ENCODE assay signal across 1 cellular context in the genomic region with DNA sequence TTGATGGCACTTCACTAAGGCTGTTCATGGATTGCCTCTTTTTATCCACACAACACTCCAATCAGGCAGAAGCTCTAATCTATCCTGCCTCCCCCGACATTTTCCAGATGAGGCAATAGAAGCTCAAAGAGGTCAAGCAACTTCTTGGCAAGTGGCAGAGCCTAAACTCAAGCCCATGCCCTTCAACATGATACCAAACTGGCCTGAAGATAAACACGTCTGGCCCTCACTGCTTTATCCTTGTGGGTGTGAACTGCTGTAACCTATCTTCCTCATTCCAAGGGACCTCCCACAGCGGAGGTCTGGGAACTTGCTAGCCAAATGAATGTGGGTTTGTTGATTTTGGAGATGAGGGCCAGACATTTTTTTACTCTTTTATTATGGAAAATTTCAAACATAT.
A peak's percentile ranks its signal among the peaks of the same experiment; 100 is the strongest.
TF ChIP-seq lines count a peak whose summit lies in the region.

No MANE protein-coding gene starts in this region.

TF ChIP-seq in IMR-90, 13 proteins besides CTCF, POLR2A, EP300 and RAD21:
- TF ChIP-seq, protein P1, sequence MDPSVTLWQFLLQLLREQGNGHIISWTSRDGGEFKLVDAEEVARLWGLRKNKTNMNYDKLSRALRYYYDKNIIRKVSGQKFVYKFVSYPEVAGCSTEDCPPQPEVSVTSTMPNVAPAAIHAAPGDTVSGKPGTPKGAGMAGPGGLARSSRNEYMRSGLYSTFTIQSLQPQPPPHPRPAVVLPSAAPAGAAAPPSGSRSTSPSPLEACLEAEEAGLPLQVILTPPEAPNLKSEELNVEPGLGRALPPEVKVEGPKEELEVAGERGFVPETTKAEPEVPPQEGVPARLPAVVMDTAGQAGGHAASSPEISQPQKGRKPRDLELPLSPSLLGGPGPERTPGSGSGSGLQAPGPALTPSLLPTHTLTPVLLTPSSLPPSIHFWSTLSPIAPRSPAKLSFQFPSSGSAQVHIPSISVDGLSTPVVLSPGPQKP (IDR thresholded peaks at IDR 0.05; ENCODE audit: borderline replicate concordance, low read depth, low read length), result no peak
- TF ChIP-seq CEBPB (IDR thresholded peaks at IDR 0.05; ENCODE audit: low read depth, low read length), result peak; percentile 62; the same call in 1 of the 2 replicates
